In the genomic region with DNA sequence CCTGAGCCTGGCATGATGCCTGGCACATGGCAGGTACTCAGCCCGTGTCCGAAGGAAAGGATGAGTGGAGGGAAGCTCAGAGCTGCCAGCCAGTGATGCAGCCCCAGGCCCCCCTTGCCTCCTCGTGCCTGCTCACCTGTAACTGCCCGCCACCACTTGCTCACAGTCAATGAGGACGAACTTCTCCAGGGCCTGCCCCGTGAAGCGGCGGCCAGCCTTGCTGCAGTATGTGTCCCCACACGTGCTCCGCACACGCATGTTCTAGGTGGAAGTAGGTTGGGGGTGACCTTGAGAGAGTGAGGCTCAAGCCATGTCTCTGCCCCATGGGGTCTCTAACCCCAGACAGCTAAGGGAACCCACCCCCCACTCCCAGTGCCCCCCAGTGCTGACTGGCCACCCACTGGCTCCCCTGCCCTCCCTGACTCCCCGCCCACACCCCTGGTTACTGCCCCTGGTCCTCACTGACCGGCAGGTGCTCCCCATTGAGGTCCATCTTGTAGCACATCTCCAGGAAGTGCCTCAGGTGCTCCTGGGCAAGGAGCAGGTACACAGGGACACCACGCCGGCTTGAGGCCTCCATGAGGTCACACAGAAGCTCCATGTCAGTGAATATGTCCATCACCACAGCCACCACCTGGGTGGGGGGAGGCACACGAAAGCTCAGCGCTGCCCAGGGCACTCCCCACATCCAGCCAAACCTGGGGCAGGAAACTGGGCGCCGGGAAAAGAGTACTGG, we compare ENCODE assay signal across 1 cellular context.
TF ChIP-seq lines count a peak whose summit lies in the region.

No MANE protein-coding gene starts in this region.

TF ChIP-seq in IMR-90, 13 proteins besides CTCF, POLR2A, EP300 and RAD21 (continued from another document):
- TF ChIP-seq, protein P1, sequence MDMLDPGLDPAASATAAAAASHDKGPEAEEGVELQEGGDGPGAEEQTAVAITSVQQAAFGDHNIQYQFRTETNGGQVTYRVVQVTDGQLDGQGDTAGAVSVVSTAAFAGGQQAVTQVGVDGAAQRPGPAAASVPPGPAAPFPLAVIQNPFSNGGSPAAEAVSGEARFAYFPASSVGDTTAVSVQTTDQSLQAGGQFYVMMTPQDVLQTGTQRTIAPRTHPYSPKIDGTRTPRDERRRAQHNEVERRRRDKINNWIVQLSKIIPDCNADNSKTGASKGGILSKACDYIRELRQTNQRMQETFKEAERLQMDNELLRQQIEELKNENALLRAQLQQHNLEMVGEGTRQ (IDR thresholded peaks at IDR 0.05; ENCODE audit: low read depth, low read length) = no peak
- no peak for TF ChIP-seq RFX5 (IDR thresholded peaks at IDR 0.05; ENCODE audit: low read depth, low read length)
- TF ChIP-seq, protein P2, sequence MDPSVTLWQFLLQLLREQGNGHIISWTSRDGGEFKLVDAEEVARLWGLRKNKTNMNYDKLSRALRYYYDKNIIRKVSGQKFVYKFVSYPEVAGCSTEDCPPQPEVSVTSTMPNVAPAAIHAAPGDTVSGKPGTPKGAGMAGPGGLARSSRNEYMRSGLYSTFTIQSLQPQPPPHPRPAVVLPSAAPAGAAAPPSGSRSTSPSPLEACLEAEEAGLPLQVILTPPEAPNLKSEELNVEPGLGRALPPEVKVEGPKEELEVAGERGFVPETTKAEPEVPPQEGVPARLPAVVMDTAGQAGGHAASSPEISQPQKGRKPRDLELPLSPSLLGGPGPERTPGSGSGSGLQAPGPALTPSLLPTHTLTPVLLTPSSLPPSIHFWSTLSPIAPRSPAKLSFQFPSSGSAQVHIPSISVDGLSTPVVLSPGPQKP (IDR thresholded peaks at IDR 0.05; ENCODE audit: borderline replicate concordance, low read depth, low read length) = no peak
